ENCODE assay signal across 8 cellular contexts in the genomic region with DNA sequence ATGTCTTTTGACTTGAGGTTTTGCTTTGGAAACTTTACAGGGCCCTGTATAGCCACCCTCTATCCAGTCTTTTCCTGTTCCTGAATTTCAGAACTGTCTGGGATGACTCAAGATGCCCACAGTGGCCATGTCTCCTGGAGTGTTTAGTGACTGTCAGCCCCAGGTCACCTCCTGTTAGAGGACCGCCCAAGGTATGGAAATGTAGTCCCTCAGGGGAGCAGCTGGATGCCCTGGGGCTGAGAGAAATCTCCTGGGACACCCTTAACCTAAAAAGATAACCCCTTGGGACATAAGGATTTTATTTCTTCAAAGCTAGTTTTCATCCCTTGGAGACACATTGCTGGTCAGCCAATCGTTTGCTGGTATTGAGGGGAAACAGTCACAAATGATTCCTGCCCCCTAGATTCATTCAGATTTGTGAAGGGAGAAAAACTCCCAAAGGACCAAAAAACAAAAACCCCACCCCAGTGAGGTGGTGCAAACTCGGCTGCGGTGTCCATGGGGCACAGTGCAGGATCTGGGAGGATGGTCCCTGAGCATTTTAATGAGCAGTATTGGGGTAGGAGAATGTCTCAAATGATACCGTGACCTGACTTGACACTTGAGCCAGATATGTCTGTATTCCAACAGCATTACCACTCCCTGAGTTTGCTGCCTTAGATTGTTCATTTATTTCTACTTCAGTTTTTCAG. TPM values are rescaled to one million over a fixed set of nuclear protein-coding genes. Genes with fewer than 3 reads are reported as not detected.
A peak's percentile ranks its signal among the peaks of the same experiment; 100 is the strongest.
DNase-seq lines count a peak whose midpoint lies in the region; ATAC-seq and TF ChIP-seq lines count a peak whose summit lies in the region.

No MANE protein-coding gene starts in this region.

- no peak overlapping the region for H2AFZ ChIP-seq in neural progenitor cell (replicated peaks)

- H3K4me3 ChIP-seq in neural progenitor cell = peak overlapping the region; percentile 79

- no peak for ATAC-seq in GM21528 (IDR thresholded peaks at IDR 0.05; ENCODE audit: low FRiP score, unreplicated experiment)

- H3K4me1 ChIP-seq in neural progenitor cell = peaks cover 22% of the 10 kb centered on the region

- no peak for TF ChIP-seq CTCF in neural progenitor cell (IDR thresholded peaks at IDR 0.05)

- DNase-seq in D341Med (ENCODE audit: low spot score) = peak; percentile 34
- DNase-seq in NCI-H69 (lab: John Stamatoyannopoulos, UW) = peak; percentile 10
- peak; percentile 41 for DNase-seq in dermis blood vessel endothelial cell
- no peak for DNase-seq in neural progenitor cell (ENCODE audit: low spot score)
- DNase-seq in NCI-H1048 (lab: John Stamatoyannopoulos, UW) = no peak
- no peak for DNase-seq in NCI-H2227 (lab: John Stamatoyannopoulos, UW; ENCODE audit: unreplicated experiment)
- DNase-seq in NCI-H510A treated with DMSO at 0.1 percent for 48 hours (lab: John Stamatoyannopoulos, UW) = no peak

- H3K36me3 ChIP-seq in neural progenitor cell = no peaks in the 10 kb centered on the region

- peak overlapping the region; percentile 76 for H3K4me2 ChIP-seq in neural progenitor cell

- peaks cover 5% of the 10 kb centered on the region for H3F3A ChIP-seq in neural progenitor cell (ENCODE audit: low read depth)

- H3K27ac ChIP-seq in neural progenitor cell = no peak overlapping the region

- peaks cover 10% of the 10 kb centered on the region for H3K4me1 Mint-ChIP-seq in neural progenitor cell

- H3K9me3 ChIP-seq in neural progenitor cell (ENCODE audit: low read depth) = no peaks in the 10 kb centered on the region

- peaks cover 42% of the 10 kb centered on the region for H3K36me3 Mint-ChIP-seq in neural progenitor cell

- no peak overlapping the region for H3K27ac Mint-ChIP-seq in neural progenitor cell

- peak overlapping the region; percentile 93 for H3K9ac ChIP-seq in neural progenitor cell

- H4K20me1 ChIP-seq in neural progenitor cell (ENCODE audit: low read depth) = peaks cover 22% of the 10 kb centered on the region

- H3K27me3 Mint-ChIP-seq in neural progenitor cell (ENCODE audit: insufficient read depth, low read depth) = peaks cover 9% of the 10 kb centered on the region

- peaks cover 42% of the 10 kb centered on the region for H3K9me3 Mint-ChIP-seq in neural progenitor cell

- H3K27me3 ChIP-seq in neural progenitor cell = peaks cover 7% of the 10 kb centered on the region

- peak overlapping the region; percentile 95 for H3K4me3 Mint-ChIP-seq in neural progenitor cell

- peaks cover 62% of the 10 kb centered on the region for H3K79me2 ChIP-seq in neural progenitor cell (ENCODE audit: low read depth)

RNA-seq across cellular contexts. Expression of a gene that starts 1.7 kb away (rescaled TPM):
- total RNA-seq in dermis blood vessel endothelial cell (33.4 and 41.4 TPM in 2 replicates), neural progenitor cell (ENCODE audit: low replicate concordance) (12.9 and 22.0 TPM in 2 replicates)

Comparison
In these comparisons a context has a peak if more than half of its experiments do, and no peak if none do; other contexts are left out.
1. DNase-seq: peak in D341Med (single experiment), NCI-H69 (single experiment) and dermis blood vessel endothelial cell (single experiment); none in neural progenitor cell (single experiment), NCI-H1048 (single experiment), NCI-H2227 (single experiment) and NCI-H510A treated with DMSO at 0.1 percent for 48 hours (single experiment).